ENCODE assay signal across 1 cellular context in genomic region chr19:38868551-38868950, GRCh38.
TF ChIP-seq lines count a peak whose summit lies in the region.

No MANE protein-coding gene starts in this region.

TF ChIP-seq in K562, 482 proteins besides CTCF, POLR2A, EP300 and RAD21:
- TF ChIP-seq PHTF2 (CRISPR knock-in tag; IDR thresholded peaks at IDR 0.05) (no peak), RBM25 (IDR thresholded peaks at IDR 0.05; ENCODE audit: low read depth, low read length, severe bottlenecking) (peak; percentile 33), GTF3C2 (IDR thresholded peaks at IDR 0.05; ENCODE audit: borderline replicate concordance, extremely low read depth, insufficient read length) (no peak)
